ENCODE assay signal across 9 cellular contexts in the genomic region with DNA sequence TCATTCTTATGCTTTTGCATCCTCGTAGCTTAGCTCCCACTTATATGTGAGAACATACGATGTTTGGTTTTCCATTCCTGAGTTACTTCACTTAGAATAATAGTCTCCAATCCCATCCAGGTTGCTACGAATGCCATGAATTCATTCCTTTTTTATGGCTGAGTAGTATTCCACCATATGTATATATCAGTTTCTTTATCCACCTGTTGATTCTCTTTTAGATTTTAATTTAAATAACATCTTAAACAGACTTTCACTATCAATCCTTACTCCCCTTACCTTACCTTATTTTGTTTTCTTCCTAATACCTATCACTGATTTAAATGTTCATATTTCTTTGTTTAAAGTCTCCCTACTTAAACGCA. TPM values are rescaled to one million over a fixed set of nuclear protein-coding genes. Genes with fewer than 3 reads are reported as not detected.
DNase-seq lines count a peak whose midpoint lies in the region; ATAC-seq and TF ChIP-seq lines count a peak whose summit lies in the region.
"Had no signal": no experiment of that assay in that cellular context is flagged by ENCODE, and none has a peak within 500 bp of the region (broad histone marks: within the 10 kb centered on the region; RNA-seq: fewer than 3 reads in every experiment).

No MANE protein-coding gene starts in this region.

- peak overlapping the region; percentile 86 for H3K27ac Mint-ChIP-seq in central memory CD8-positive, alpha-beta T cell (ENCODE audit: low read depth)
- peak overlapping the region in 4 of 6 donors; percentile 34 to 89 (median 88) for H3K27ac Mint-ChIP-seq in naive B cell

- H3K14ac ChIP-seq in IMR-90 (replicated peaks; ENCODE audit: low read depth, low read length), result no peak overlapping the region

- H4K5ac ChIP-seq in IMR-90 (ENCODE audit: low read depth, low read length), result no peak overlapping the region

- peaks cover 2% of the 10 kb centered on the region for H3K4me1 ChIP-seq in IMR-90 (ENCODE audit: control insufficient read depth, insufficient read depth, low read length)

- no peak overlapping the region for H3K27ac ChIP-seq in IMR-90 (ENCODE audit: insufficient read depth, low read length)

- no peak overlapping the region; a peak in 1 of 4 replicates for H4K8ac ChIP-seq in IMR-90 (ENCODE audit: low read depth in 2 of 2, low read length in 2 of 2)

- peak overlapping the region; percentile 17; the same call in 1 of the 2 replicates for H3K9ac ChIP-seq in IMR-90 (ENCODE audit: low read depth, low read length)

- no peak for DNase-seq in AG04449 (ENCODE audit: low read depth, low spot score)
- no peak for DNase-seq in IMR-90
- DNase-seq in central memory CD8-positive, alpha-beta T cell (ENCODE audit: low spot score in 2 of 2), result no peak
- DNase-seq in naive B cell, result no peak
- DNase-seq in RKO (ENCODE audit: low spot score), result no peak
- no peak for DNase-seq in lower leg skin (ENCODE audit: low spot score in 2 of 2)

- peak overlapping the region; percentile 88 for H3K4me3 Mint-ChIP-seq in central memory CD8-positive, alpha-beta T cell
- H3K4me3 Mint-ChIP-seq in naive B cell, result peak overlapping the region; percentile 85 to 96 (median 94)

- POLR2A ChIA-PET in AG04449 (lab: Yijun Ruan, JAX) (interaction anchor here (1.5 kb wide), 1 partner anchor 11 kb away, joined by 3 read pairs; no protein-coding TSS in a partner anchor), IMR-90 (lab: Charles Lee; ENCODE audit: unreplicated experiment) (no interaction called here)

- WGBS in IMR-90 (ENCODE audit: extremely low coverage in 2 of 2, insufficient read length in 1 of 2), 2 experiments, result 100% methylated on average over 2 of the region's 4 CpGs; no CpG with 5 or more reads in 1 of the 2 experiments
- WGBS in lower leg skin, 2 donors, result 64 to 65% methylated on average over 4 of the region's 4 CpGs

- H3K23ac ChIP-seq in IMR-90 (ENCODE audit: low read depth, low read length), result no peak overlapping the region

- peaks cover 3% of the 10 kb centered on the region; the same call in 1 of the 2 replicates for H3K9me1 ChIP-seq in IMR-90 (ENCODE audit: insufficient read depth, low read length)

- intact Hi-C loops in IMR-90 (cut with micrococcal nuclease) (loop anchor here (2.0 kb wide), 2 partner anchors 29 to 171 kb away; a partner anchor contains a TSS), lower leg skin (cut with DNase I; ENCODE audit: low total_unique reads) (no loop called here)

- TF ChIP-seq POLR2A in IMR-90 (IDR thresholded peaks at IDR 0.05; ENCODE audit: low read depth, low read length), result no peak
- no peak for TF ChIP-seq POLR2A in lower leg skin (IDR thresholded peaks at IDR 0.05)

- no peak overlapping the region for H3K4ac ChIP-seq in IMR-90 (ENCODE audit: low read depth, low read length)

- H3K9me3 ChIP-seq in IMR-90 (ENCODE audit: control insufficient read depth, insufficient read depth, low read length), result no peaks in the 10 kb centered on the region

- H2BK5ac ChIP-seq in IMR-90 (ENCODE audit: low read depth, low read length, poor library complexity, severe bottlenecking), result no peak overlapping the region

- H3K36me3 ChIP-seq in IMR-90 (ENCODE audit: control insufficient read depth, insufficient read depth, low read length), result no peaks in the 10 kb centered on the region

- peaks cover 13% of the 10 kb centered on the region; the same call in 1 of the 2 replicates for H4K20me1 ChIP-seq in IMR-90 (ENCODE audit: insufficient read depth, low read length)

- TF ChIP-seq CTCF in AG04449 (IDR thresholded peaks at IDR 0.05; ENCODE audit: insufficient read depth, low read length, missing control alignments) (no peak), IMR-90 (conservative IDR thresholded peaks at IDR 0.05; ENCODE audit: low read depth, low read length) (no peak), lower leg skin (IDR thresholded peaks at IDR 0.05) (no peak)

- no peaks in the 10 kb centered on the region for H3K27me3 Mint-ChIP-seq in central memory CD8-positive, alpha-beta T cell
- H3K27me3 Mint-ChIP-seq in naive B cell, result no peaks in the 10 kb centered on the region

- H3K36me3 Mint-ChIP-seq in central memory CD8-positive, alpha-beta T cell (ENCODE audit: insufficient read depth), result peaks cover 1% of the 10 kb centered on the region
- no peaks in the 10 kb centered on the region for H3K36me3 Mint-ChIP-seq in naive B cell

- no peak overlapping the region for H2BK20ac ChIP-seq in IMR-90 (ENCODE audit: low read depth, low read length)

- H3K79me1 ChIP-seq in IMR-90 (ENCODE audit: low read depth in 1 of 2, low read length in 2 of 2), result peaks cover 10 to 34% of the 10 kb centered on the region in 2 experiments; a peak in 3 of 4 replicates

- H2BK120ac ChIP-seq in IMR-90 (ENCODE audit: low read depth, low read length), result no peak overlapping the region

- H3K56ac ChIP-seq in IMR-90 (ENCODE audit: extremely low read depth, insufficient read depth, low read length), result no peak overlapping the region

- TF ChIP-seq RAD21 in IMR-90 (IDR thresholded peaks at IDR 0.05; ENCODE audit: low read length), result no peak

- H2BK15ac ChIP-seq in IMR-90 (ENCODE audit: low read depth, low read length), result no peak overlapping the region

- BruUV-seq in IMR-90 (replicated peaks; lab: Mats Ljungman, UMichigan), result no TSS peak

- CTCF ChIA-PET in AG04449 (lab: Yijun Ruan, JAX) (no interaction called here), IMR-90 (lab: Yijun Ruan, JAX) (no interaction called here)

- H3K18ac ChIP-seq in IMR-90 (ENCODE audit: low read depth, low read length), result no peak overlapping the region

- no peak overlapping the region for H2AK9ac ChIP-seq in IMR-90 (replicated peaks; ENCODE audit: low read depth, low read length, poor library complexity)

- peak overlapping the region; percentile 93 for H2AFZ ChIP-seq in IMR-90 (replicated peaks; ENCODE audit: low read length, poor library complexity)

- ATAC-seq in IMR-90 (ENCODE audit: low read depth) (no peak), naive B cell (ENCODE audit: low read depth in 2 of 2) (no peak), HG03108 (IDR thresholded peaks at IDR 0.05; ENCODE audit: unreplicated experiment) (no peak), HG03025 (IDR thresholded peaks at IDR 0.05; ENCODE audit: low FRiP score, unreplicated experiment) (no peak)
- ATAC-seq in central memory CD8-positive, alpha-beta T cell (replicated peaks; ENCODE audit: extremely low read depth, poor library complexity, severe bottlenecking), result no peak

- H3K4me2 ChIP-seq in IMR-90 (ENCODE audit: low read depth, low read length), result peak overlapping the region; percentile 80

- H3K4me3 ChIP-seq in AG04449 (ENCODE audit: low read depth, low read length), result peak overlapping the region; percentile 80
- H3K4me3 ChIP-seq in IMR-90 (ENCODE audit: insufficient read depth, low read depth, low read length), result peak overlapping the region; percentile 69
- H3K4me3 ChIP-seq in lower leg skin (ENCODE audit: low read depth, poor library complexity, severe bottlenecking), result no peak overlapping the region

- peaks cover 22% of the 10 kb centered on the region for H3K4me1 Mint-ChIP-seq in central memory CD8-positive, alpha-beta T cell
- peaks cover 26 to 36% (median 26%) of the 10 kb centered on the region in 3 donors for H3K4me1 Mint-ChIP-seq in naive B cell

- dilution Hi-C loops in IMR-90 (cut with HindIII; ENCODE audit: low sequenced_read_pairs, unreplicated experiment), result no loop called here

- in situ Hi-C loops in IMR-90 (cut with MboI; ENCODE audit: low sequenced_read_pairs), result no loop called here

- H4K91ac ChIP-seq in IMR-90 (ENCODE audit: insufficient read depth, low read depth, low read length), result no peak overlapping the region

- peaks cover 6% of the 10 kb centered on the region for H3K27me3 ChIP-seq in IMR-90 (ENCODE audit: control insufficient read depth, insufficient read depth, low read length)

- no peak overlapping the region for H2AK5ac ChIP-seq in IMR-90 (ENCODE audit: low read depth, low read length)

- H3K9me3 Mint-ChIP-seq in central memory CD8-positive, alpha-beta T cell, result no peaks in the 10 kb centered on the region
- no peaks in the 10 kb centered on the region for H3K9me3 Mint-ChIP-seq in naive B cell

TF ChIP-seq in IMR-90, 13 proteins besides CTCF, POLR2A, EP300 and RAD21:
- TF ChIP-seq, protein P1, sequence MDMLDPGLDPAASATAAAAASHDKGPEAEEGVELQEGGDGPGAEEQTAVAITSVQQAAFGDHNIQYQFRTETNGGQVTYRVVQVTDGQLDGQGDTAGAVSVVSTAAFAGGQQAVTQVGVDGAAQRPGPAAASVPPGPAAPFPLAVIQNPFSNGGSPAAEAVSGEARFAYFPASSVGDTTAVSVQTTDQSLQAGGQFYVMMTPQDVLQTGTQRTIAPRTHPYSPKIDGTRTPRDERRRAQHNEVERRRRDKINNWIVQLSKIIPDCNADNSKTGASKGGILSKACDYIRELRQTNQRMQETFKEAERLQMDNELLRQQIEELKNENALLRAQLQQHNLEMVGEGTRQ (IDR thresholded peaks at IDR 0.05; ENCODE audit: low read depth, low read length), result no peak
- no peak for TF ChIP-seq MAZ (IDR thresholded peaks at IDR 0.05; ENCODE audit: borderline replicate concordance, low read depth, low read length)
- TF ChIP-seq NFE2L2 (IDR thresholded peaks at IDR 0.05; ENCODE audit: low read depth, low read length), result no peak

RNA-seq across cellular contexts. Expression of a gene that starts 0.5 kb away (rescaled TPM):
- total RNA-seq in IMR-90 (2012; rRNA removed), result 23.6 and 25.8 TPM in 2 replicates
- 18.6 and 20.3 TPM in 2 replicates for polyA plus RNA-seq in IMR-90 (2012; rRNA removed)
- 10.6 and 17.8 TPM in 2 replicates for polyA plus RNA-seq in IMR-90 (2012; cell fraction: cytosol; rRNA removed)
- 33.2 and 40.4 TPM in 2 replicates for polyA plus RNA-seq in IMR-90 (2012; cell fraction: nucleus; rRNA removed; ENCODE audit: low replicate concordance)
- polyA plus RNA-seq in naive B cell (ENCODE audit: low read depth in 6 of 6), result 10 to 100 TPM in 4 of 6 donors, 1 to 10 TPM in 2; 7.4 to 15.3 (median 10.9) TPM
- 10 to 100 TPM in 3 of 4 donors, 1 to 10 TPM in 1; 8.1 to 17.0 (median 15.8) TPM for total RNA-seq in lower leg skin

RNA-seq across cellular contexts. Expression of a gene that starts 29.0 kb away (rescaled TPM):
- total RNA-seq in IMR-90 (2012; rRNA removed) (not detected in 2 replicates), lower leg skin (under 1 TPM; 0.03 to 0.38 (median 0.08) TPM)
- polyA plus RNA-seq in IMR-90 (2012; rRNA removed) (not detected in 2 replicates), naive B cell (ENCODE audit: low read depth in 6 of 6) (1 to 10 TPM; 2.5 to 7.9 (median 5.9) TPM)
- polyA plus RNA-seq in IMR-90 (2012; cell fraction: cytosol; rRNA removed), result not detected in 2 replicates
- polyA plus RNA-seq in IMR-90 (2012; cell fraction: nucleus; rRNA removed; ENCODE audit: low replicate concordance), result not detected in 2 replicates
- total RNA-seq: LHCN-M2 had no signal
